ENCODE assay signal across 1 cellular context in the genomic region with DNA sequence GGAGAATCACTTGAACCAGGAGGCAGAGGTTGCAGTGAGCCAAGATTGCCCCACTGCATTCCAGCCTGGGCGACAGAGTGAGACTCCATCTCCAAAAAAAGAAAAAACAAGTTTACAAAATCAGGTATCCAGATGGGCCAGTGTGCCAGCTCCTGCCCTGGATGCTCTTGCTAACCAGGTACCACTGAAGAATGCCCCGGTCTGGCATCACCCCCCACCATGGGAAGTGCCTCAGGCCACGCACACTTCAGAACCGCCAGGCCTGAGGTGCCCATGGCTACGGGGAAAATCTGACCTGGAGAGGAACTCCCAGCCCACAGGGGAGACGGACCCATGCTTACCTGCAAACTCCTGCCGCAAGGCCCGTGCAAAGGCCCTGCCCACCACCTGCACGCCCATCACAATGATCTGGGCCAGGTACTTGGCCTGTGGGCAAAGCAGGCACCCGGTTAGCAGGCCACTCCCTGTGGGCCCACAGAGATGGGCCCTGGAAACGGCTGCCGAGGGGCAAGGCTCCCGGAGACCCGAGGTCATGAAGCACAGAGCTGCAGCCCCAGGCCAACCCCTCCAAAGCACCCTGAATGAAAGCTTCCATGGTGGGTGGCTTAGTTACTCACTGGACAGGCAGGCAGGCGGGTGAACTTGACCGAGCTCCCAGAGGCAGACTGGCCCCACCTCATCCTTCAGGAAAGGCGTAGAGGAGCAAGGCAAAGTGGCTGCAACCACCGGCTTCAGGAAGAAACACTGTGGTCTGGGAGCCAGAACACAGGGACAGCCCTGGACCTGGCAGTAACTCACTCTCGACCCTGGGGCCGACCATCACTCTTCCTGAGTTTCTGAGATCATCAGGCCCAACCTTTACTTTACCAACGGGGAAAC.
TF ChIP-seq lines count a peak whose summit lies in the region.

No MANE protein-coding gene starts in this region.

TF ChIP-seq in IMR-90, 13 proteins besides CTCF, POLR2A, EP300 and RAD21:
- TF ChIP-seq MAFK (IDR thresholded peaks at IDR 0.05; ENCODE audit: low read depth, low read length): no peak
- TF ChIP-seq MXI1 (IDR thresholded peaks at IDR 0.05; ENCODE audit: borderline replicate concordance, low read depth, low read length): no peak
- no peak for TF ChIP-seq NFE2L2 (IDR thresholded peaks at IDR 0.05; ENCODE audit: low read depth, low read length)
- no peak for TF ChIP-seq MAZ (IDR thresholded peaks at IDR 0.05; ENCODE audit: borderline replicate concordance, low read depth, low read length)
- no peak for TF ChIP-seq SMC3 (IDR thresholded peaks at IDR 0.05; ENCODE audit: low read depth, low read length)
- no peak for TF ChIP-seq RFX5 (IDR thresholded peaks at IDR 0.05; ENCODE audit: low read depth, low read length)
- no peak for TF ChIP-seq CHD1 (IDR thresholded peaks at IDR 0.05; ENCODE audit: low read depth, low read length)
- no peak for TF ChIP-seq BHLHE40 (IDR thresholded peaks at IDR 0.05; ENCODE audit: low read depth, low read length)
